Comparison of ENCODE assay signal across 1 cellular context in the genomic region with DNA sequence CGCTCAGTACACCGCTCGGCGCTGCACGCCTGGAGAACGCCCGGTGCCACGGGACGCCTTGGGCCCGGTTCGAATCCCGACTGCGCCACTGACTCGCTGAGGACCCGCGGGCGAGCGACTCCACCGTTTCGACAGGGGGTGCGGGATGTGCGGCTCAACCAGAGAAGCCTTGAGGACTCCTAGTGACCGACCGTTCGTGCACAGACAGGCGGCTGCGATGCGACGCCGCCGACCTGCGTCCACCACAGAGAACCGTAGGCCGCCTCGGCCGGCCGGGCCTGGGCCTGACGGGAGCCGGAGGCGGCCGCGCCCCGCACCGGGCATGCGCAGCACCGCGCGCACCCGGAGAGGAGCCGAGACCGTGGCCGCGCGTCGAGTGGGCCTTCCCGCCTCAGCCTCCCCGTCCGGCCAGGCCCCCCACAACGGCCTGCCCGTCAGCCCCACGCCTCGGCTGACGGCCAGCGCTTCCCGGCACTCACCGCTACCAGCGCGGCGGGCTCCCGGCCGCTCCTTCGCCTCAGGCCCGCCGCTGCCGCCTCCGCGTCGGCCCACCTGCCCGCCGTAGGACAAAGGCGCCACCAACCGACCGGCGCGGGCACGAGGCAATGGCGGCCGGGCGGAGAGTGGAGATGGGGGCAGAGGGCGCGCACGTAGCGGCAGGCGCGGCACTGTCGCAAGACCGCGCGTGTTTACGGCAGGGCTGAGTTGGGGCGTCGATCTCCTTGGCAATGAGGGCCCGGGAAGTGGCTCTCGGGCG.
TF ChIP-seq lines count a peak whose summit lies in the region.

A gene (minus strand): TSS at position 625 of the 757 bp plus-strand sequence. CDS start 10,538 bp downstream, outside the sequence.

TF ChIP-seq in K562, 482 proteins besides CTCF, POLR2A, EP300 and RAD21 (continued from another document and continues in another):
- TF ChIP-seq POLR3A (IDR thresholded peaks at IDR 0.05; ENCODE audit: borderline replicate concordance, extremely low read depth, insufficient read depth, insufficient read length) (no peak), ZC3H8 (IDR thresholded peaks at IDR 0.05) (no peak), SRSF7 (optimal IDR thresholded peaks at IDR 0.05; ENCODE audit: low read depth, low read length) (no peak), ATF1 (CRISPR knock-in tag; IDR thresholded peaks at IDR 0.05) (0 out of 2 replicates have a peak, but pooled peaks have one; percentile 18), ATF1 (tag; IDR thresholded peaks at IDR 0.05) (peak; percentile 79), TEAD1 (CRISPR knock-in tag; IDR thresholded peaks at IDR 0.05) (peak in 1 of 2 experiments; percentile 94; a peak in 2 of 4 replicates), HMG20B (CRISPR knock-in tag; IDR thresholded peaks at IDR 0.05) (no peak), GABPA (tag; conservative IDR thresholded peaks at IDR 0.05; ENCODE audit: low read depth) (no peak), SAFB2 (IDR thresholded peaks at IDR 0.05; ENCODE audit: borderline replicate concordance, low read depth, low read length, severe bottlenecking) (no peak), NFIC (IDR thresholded peaks at IDR 0.05) (peak; percentile 74; the same call in 1 of the 2 replicates), KAT7 (CRISPR knock-in tag; IDR thresholded peaks at IDR 0.05; ENCODE audit: borderline replicate concordance) (peak; percentile 96), HNRNPUL1 (IDR thresholded peaks at IDR 0.05; ENCODE audit: low read length) (no peak), HOXB6 (CRISPR knock-in tag; IDR thresholded peaks at IDR 0.05; ENCODE audit: borderline replicate concordance) (no peak), RFX1 (IDR thresholded peaks at IDR 0.05) (no peak), FOXK2 (conservative IDR thresholded peaks at IDR 0.05 in 1 of 2, IDR thresholded peaks at IDR 0.05 in 1 of 2; ENCODE audit: low read depth in 2 of 2) (peak; percentile 95), FOXA3 (CRISPR knock-in tag; conservative IDR thresholded peaks at IDR 0.05 in 1 of 2, IDR thresholded peaks at IDR 0.05 in 1 of 2) (peak in 1 of 2 experiments; percentile 85; a peak in 2 of 4 replicates), PCBP1 (IDR thresholded peaks at IDR 0.05; ENCODE audit: low read depth, low read length, poor library complexity, severe bottlenecking) (peak; percentile 92), MAFK (IDR thresholded peaks at IDR 0.05; ENCODE audit: low read length) (no peak), ZSCAN29 (IDR thresholded peaks at IDR 0.05) (no peak), POLR3G (IDR thresholded peaks at IDR 0.05; ENCODE audit: extremely low read depth, insufficient read length, insufficient replicate concordance) (no peak), FOXP1 (CRISPR knock-in tag; IDR thresholded peaks at IDR 0.05) (peak; percentile 96), ZFPM2 (CRISPR knock-in tag; IDR thresholded peaks at IDR 0.05) (no peak), ERF (CRISPR knock-in tag; IDR thresholded peaks at IDR 0.05) (peak; percentile 91; the same call in 1 of the 2 replicates), BACH1 (tag; IDR thresholded peaks at IDR 0.05) (0 out of 2 replicates have a peak, but pooled peaks have one; percentile 35), ZKSCAN3 (CRISPR knock-in tag; IDR thresholded peaks at IDR 0.05) (no peak)
- TF ChIP-seq, protein P1, sequence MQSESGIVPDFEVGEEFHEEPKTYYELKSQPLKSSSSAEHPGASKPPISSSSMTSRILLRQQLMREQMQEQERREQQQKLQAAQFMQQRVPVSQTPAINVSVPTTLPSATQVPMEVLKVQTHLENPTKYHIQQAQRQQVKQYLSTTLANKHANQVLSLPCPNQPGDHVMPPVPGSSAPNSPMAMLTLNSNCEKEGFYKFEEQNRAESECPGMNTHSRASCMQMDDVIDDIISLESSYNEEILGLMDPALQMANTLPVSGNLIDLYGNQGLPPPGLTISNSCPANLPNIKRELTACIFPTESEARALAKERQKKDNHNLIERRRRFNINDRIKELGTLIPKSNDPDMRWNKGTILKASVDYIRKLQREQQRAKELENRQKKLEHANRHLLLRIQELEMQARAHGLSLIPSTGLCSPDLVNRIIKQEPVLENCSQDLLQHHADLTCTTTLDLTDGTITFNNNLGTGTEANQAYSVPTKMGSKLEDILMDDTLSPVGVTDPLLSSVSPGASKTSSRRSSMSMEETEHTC (IDR thresholded peaks at IDR 0.05), result peak; percentile 66; the same call in 1 of the 2 replicates
- TF ChIP-seq, protein P2, sequence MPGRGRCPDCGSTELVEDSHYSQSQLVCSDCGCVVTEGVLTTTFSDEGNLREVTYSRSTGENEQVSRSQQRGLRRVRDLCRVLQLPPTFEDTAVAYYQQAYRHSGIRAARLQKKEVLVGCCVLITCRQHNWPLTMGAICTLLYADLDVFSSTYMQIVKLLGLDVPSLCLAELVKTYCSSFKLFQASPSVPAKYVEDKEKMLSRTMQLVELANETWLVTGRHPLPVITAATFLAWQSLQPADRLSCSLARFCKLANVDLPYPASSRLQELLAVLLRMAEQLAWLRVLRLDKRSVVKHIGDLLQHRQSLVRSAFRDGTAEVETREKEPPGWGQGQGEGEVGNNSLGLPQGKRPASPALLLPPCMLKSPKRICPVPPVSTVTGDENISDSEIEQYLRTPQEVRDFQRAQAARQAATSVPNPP (IDR thresholded peaks at IDR 0.05; ENCODE audit: borderline replicate concordance, insufficient read depth, insufficient read length), result no peak
- TF ChIP-seq, protein P3, sequence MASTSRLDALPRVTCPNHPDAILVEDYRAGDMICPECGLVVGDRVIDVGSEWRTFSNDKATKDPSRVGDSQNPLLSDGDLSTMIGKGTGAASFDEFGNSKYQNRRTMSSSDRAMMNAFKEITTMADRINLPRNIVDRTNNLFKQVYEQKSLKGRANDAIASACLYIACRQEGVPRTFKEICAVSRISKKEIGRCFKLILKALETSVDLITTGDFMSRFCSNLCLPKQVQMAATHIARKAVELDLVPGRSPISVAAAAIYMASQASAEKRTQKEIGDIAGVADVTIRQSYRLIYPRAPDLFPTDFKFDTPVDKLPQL (IDR thresholded peaks at IDR 0.05; ENCODE audit: extremely low read depth, insufficient read length), result no peak
- TF ChIP-seq, protein P4, sequence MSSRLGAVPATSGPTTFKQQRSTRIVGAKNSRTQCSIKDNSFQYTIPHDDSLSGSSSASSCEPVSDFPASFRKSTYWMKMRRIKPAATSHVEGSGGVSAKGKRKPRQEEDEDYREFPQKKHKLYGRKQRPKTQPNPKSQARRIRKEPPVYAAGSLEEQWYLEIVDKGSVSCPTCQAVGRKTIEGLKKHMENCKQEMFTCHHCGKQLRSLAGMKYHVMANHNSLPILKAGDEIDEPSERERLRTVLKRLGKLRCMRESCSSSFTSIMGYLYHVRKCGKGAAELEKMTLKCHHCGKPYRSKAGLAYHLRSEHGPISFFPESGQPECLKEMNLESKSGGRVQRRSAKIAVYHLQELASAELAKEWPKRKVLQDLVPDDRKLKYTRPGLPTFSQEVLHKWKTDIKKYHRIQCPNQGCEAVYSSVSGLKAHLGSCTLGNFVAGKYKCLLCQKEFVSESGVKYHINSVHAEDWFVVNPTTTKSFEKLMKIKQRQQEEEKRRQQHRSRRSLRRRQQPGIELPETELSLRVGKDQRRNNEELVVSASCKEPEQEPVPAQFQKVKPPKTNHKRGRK (tag; IDR thresholded peaks at IDR 0.05), result no peak
- TF ChIP-seq, protein P5, sequence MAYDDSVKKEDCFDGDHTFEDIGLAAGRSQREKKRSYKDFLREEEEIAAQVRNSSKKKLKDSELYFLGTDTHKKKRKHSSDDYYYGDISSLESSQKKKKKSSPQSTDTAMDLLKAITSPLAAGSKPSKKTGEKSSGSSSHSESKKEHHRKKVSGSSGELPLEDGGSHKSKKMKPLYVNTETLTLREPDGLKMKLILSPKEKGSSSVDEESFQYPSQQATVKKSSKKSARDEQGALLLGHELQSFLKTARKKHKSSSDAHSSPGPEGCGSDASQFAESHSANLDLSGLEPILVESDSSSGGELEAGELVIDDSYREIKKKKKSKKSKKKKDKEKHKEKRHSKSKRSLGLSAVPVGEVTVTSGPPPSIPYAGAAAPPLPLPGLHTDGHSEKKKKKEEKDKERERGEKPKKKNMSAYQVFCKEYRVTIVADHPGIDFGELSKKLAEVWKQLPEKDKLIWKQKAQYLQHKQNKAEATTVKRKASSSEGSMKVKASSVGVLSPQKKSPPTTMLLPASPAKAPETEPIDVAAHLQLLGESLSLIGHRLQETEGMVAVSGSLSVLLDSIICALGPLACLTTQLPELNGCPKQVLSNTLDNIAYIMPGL (CRISPR knock-in tag; IDR thresholded peaks at IDR 0.05), result peak; percentile 99
- TF ChIP-seq, protein P6, sequence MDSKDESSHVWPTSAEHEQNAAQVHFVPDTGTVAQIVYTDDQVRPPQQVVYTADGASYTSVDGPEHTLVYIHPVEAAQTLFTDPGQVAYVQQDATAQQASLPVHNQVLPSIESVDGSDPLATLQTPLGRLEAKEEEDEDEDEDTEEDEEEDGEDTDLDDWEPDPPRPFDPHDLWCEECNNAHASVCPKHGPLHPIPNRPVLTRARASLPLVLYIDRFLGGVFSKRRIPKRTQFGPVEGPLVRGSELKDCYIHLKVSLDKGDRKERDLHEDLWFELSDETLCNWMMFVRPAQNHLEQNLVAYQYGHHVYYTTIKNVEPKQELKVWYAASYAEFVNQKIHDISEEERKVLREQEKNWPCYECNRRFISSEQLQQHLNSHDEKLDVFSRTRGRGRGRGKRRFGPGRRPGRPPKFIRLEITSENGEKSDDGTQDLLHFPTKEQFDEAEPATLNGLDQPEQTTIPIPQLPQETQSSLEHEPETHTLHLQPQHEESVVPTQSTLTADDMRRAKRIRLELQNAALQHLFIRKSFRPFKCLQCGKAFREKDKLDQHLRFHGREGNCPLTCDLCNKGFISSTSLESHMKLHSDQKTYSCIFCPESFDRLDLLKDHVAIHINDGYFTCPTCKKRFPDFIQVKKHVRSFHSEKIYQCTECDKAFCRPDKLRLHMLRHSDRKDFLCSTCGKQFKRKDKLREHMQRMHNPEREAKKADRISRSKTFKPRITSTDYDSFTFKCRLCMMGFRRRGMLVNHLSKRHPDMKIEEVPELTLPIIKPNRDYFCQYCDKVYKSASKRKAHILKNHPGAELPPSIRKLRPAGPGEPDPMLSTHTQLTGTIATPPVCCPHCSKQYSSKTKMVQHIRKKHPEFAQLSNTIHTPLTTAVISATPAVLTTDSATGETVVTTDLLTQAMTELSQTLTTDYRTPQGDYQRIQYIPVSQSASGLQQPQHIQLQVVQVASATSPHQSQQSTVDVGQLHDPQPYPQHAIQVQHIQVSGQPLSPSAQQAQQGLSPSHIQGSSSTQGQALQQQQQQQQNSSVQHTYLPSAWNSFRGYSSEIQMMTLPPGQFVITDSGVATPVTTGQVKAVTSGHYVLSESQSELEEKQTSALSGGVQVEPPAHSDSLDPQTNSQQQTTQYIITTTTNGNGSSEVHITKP (IDR thresholded peaks at IDR 0.05; ENCODE audit: partially characterized antibody), result peak; percentile 34
- TF ChIP-seq, protein P7, sequence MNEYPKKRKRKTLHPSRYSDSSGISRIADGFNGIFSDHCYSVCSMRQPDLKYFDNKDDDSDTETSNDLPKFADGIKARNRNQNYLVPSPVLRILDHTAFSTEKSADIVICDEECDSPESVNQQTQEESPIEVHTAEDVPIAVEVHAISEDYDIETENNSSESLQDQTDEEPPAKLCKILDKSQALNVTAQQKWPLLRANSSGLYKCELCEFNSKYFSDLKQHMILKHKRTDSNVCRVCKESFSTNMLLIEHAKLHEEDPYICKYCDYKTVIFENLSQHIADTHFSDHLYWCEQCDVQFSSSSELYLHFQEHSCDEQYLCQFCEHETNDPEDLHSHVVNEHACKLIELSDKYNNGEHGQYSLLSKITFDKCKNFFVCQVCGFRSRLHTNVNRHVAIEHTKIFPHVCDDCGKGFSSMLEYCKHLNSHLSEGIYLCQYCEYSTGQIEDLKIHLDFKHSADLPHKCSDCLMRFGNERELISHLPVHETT (CRISPR knock-in tag; conservative IDR thresholded peaks at IDR 0.05 in 1 of 2, IDR thresholded peaks at IDR 0.05 in 1 of 2), result peak in 1 of 2 experiments; percentile 98; a peak in 2 of 4 replicates
- TF ChIP-seq, protein P8, sequence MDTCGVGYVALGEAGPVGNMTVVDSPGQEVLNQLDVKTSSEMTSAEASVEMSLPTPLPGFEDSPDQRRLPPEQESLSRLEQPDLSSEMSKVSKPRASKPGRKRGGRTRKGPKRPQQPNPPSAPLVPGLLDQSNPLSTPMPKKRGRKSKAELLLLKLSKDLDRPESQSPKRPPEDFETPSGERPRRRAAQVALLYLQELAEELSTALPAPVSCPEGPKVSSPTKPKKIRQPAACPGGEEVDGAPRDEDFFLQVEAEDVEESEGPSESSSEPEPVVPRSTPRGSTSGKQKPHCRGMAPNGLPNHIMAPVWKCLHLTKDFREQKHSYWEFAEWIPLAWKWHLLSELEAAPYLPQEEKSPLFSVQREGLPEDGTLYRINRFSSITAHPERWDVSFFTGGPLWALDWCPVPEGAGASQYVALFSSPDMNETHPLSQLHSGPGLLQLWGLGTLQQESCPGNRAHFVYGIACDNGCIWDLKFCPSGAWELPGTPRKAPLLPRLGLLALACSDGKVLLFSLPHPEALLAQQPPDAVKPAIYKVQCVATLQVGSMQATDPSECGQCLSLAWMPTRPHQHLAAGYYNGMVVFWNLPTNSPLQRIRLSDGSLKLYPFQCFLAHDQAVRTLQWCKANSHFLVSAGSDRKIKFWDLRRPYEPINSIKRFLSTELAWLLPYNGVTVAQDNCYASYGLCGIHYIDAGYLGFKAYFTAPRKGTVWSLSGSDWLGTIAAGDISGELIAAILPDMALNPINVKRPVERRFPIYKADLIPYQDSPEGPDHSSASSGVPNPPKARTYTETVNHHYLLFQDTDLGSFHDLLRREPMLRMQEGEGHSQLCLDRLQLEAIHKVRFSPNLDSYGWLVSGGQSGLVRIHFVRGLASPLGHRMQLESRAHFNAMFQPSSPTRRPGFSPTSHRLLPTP (IDR thresholded peaks at IDR 0.05; ENCODE audit: borderline replicate concordance, extremely low read depth, insufficient read length), result peak; percentile 92
- TF ChIP-seq, protein P9, sequence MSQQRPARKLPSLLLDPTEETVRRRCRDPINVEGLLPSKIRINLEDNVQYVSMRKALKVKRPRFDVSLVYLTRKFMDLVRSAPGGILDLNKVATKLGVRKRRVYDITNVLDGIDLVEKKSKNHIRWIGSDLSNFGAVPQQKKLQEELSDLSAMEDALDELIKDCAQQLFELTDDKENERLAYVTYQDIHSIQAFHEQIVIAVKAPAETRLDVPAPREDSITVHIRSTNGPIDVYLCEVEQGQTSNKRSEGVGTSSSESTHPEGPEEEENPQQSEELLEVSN (IDR thresholded peaks at IDR 0.05; ENCODE audit: borderline replicate concordance in 1 of 2, extremely low read depth in 1 of 2, insufficient read depth in 1 of 2, insufficient read length in 1 of 2, low read depth in 1 of 2, low read length in 1 of 2, poor library complexity in 1 of 2, severe bottlenecking in 1 of 2), result peak; percentile 92 to 93
